23 cellular contexts compared by ENCODE assay signal in the genomic region with DNA sequence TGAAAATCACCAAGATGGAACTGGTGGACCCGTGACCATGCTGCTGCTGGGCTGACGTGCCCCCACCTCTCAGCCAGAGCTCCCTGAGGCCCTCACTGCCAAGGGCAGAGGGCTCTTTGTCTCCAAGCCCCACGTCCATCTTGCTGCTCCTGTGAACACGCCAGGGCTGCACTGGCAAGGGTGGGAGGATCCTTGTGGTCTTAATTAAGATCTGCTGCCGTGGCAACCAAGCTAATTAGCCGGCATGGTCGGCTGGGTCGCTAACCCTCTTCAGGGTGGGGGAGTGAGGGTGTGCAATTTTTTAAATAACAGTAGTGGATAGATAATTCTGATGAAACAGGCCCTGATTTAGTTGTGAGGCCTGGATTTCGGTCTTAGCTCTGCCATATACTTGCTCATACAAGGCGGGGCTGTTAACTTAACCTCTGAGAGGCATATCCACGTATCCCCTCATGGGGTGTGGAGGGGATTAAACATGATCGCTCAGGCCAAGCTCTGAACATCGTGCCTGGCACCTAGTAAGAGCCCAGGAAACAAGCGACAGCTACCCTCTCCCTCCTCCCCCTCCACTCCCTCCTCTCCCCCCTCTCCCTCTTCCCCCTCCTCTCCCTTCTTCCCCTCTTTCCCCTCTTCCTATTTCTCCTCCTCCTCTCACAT.
"Had no signal": no experiment of that assay in that cellular context is flagged by ENCODE, and none has a peak within 500 bp of the region (broad histone marks: within the 10 kb centered on the region; RNA-seq: fewer than 3 reads in every experiment).

No MANE protein-coding gene starts in this region.

- ATAC-seq: activated CD4-positive, CD25-positive, alpha-beta regulatory T cell treated with anti-CD3 and anti-CD28 coated beads, Interleukin-2, amount 50 U/mL, for 24 hours; gastroesophageal sphincter; heart left ventricle; left cardiac atrium; natural killer cell treated with Interleukin-12 subunit alpha and Interleukin-12 subunit beta and Interleukin-15 and Interleukin-18, amount 100 ng/mL, for 72 hours; right lobe of liver; stimulated activated effector memory CD8-positive, alpha-beta T cell treated with anti-CD3 and anti-CD28 coated beads, Interleukin-12 subunit alpha, Interleukin-12 subunit beta, amount 100 ng/mL, for 72 hours had no signal

- H3K27ac ChIP-seq: gastroesophageal sphincter, heart left ventricle, parathyroid adenoma, right lobe of liver, skin epidermis, stomach, suprapubic skin, tibial nerve, VCaP had no signal

- H3K4me3 ChIP-seq: gastroesophageal sphincter, heart left ventricle, right lobe of liver, skin epidermis, stomach, suprapubic skin, tibial nerve had no signal

- DNase-seq: activated CD4-positive, alpha-beta memory T cell treated with anti-CD3 and anti-CD28 coated beads, Interleukin-2, amount 10 ng/mL, durations not matched to agents 7 days and 5 days; activated CD4-positive, alpha-beta T cell treated with anti-CD3 and anti-CD28 coated beads, Interleukin-2, amount 10 ng/mL, durations not matched to agents 24 days and 14 days; activated effector memory CD4-positive, alpha-beta T cell treated with anti-CD3 and anti-CD28 coated beads, Interleukin-2, amount 50 U/mL, for 16 hours; activated naive CD4-positive, alpha-beta T cell treated with anti-CD3 and anti-CD28 coated beads, Interleukin-2, amount 10 ng/mL, durations not matched to agents 7 days and 5 days; activated T-cell treated with anti-CD3 and anti-CD28 coated beads for 4 hours; cerebellar nuclear complex; cortex of kidney; endodermal cell; heart left ventricle; islet precursor cell; left cardiac atrium; right lobe of liver; stimulated activated CD4-positive, alpha-beta T cell treated with anti-CD3 and anti-CD28 coated beads, Interleukin-2, amount 100 ng/mL, for 24 hours; stomach had no signal
